In the genomic region with DNA sequence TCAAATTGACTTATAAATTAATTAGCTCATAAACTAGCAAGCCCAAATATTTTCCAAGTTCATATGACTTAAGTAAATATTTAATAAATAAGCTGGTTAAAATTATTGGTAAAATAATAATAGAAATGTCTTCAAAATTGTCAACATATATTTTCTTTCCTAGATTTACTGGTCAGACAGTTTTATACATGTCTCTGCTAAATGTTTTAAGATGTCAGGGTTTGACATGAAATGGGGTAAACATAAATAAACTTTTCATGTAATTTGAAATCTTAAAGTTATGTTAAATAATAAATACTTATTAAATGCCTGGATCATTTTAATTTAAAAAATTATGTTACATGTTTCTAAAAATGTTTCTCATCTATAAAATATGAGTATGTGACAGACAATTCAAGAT, we compare ENCODE assay signal across 23 cellular contexts. TPM values are rescaled to one million over a fixed set of nuclear protein-coding genes. Genes with fewer than 3 reads are reported as not detected.
DNase-seq lines count a peak whose midpoint lies in the region; ATAC-seq, FAIRE-seq and TF ChIP-seq lines count a peak whose summit lies in the region.
"Had no signal": no experiment of that assay in that cellular context is flagged by ENCODE, and none has a peak within 500 bp of the region (broad histone marks: within the 10 kb centered on the region; RNA-seq: fewer than 3 reads in every experiment).

No MANE protein-coding gene starts in this region.

- H3K9me3 ChIP-seq in MM.1S (replicated peaks; ENCODE audit: insufficient read depth, low read length) (no peaks in the 10 kb centered on the region), pancreas (no peaks in the 10 kb centered on the region)

- H3K4me1 Mint-ChIP-seq in HFFc6 (ENCODE audit: low read depth), result no peaks in the 10 kb centered on the region
- H3K4me1 Mint-ChIP-seq: B cell had no signal

- H3K27ac Mint-ChIP-seq in HFFc6, result no peak overlapping the region
- H3K27ac Mint-ChIP-seq: B cell; CD8-positive, alpha-beta T cell; H9 had no signal

- H3K4me2 ChIP-seq in MM.1S (ENCODE audit: low read depth, low read length), result peak overlapping the region; percentile 13; the same call in 1 of the 2 replicates
- H3K4me2 ChIP-seq: BLaER1 treated with 17β-estradiol and CSF1 and Interleukin-3, amounts not matched to agents 10 nM and 100 nM had no signal

- no peaks in the 10 kb centered on the region for H3K36me3 Mint-ChIP-seq in HFFc6 (ENCODE audit: low read depth)

- no peaks in the 10 kb centered on the region for H3K9me3 Mint-ChIP-seq in HFFc6

- no peak overlapping the region for H3K4me3 Mint-ChIP-seq in HFFc6
- H3K4me3 Mint-ChIP-seq: B cell; CD8-positive, alpha-beta T cell; H9 had no signal

- peaks cover 8% of the 10 kb centered on the region; the same call in 1 of the 2 replicates for H3F3A ChIP-seq in MM.1S (ENCODE audit: insufficient read depth, low read length)

- no peak overlapping the region for H2AFZ ChIP-seq in MM.1S (ENCODE audit: low read length)

- H3K36me3 ChIP-seq in MM.1S (replicated peaks; ENCODE audit: insufficient read depth, low read length), result no peaks in the 10 kb centered on the region
- no peaks in the 10 kb centered on the region for H3K36me3 ChIP-seq in pancreas

- peak; percentile 3 for FAIRE-seq in G401.6 (lab: Jason Lieb, UNC)
- FAIRE-seq in endometrium (lab: Jason Lieb, UNC), result peak; percentile 43
- peak; percentile 70 for FAIRE-seq in pancreas (lab: Jason Lieb, UNC)
- FAIRE-seq: GM12892, GM18507, H1, HTR-8/SVneo, K562 had no signal

- TF ChIP-seq CTCF in MM.1S (IDR thresholded peaks at IDR 0.05; ENCODE audit: low read length), result no peak
- TF ChIP-seq CTCF in pancreas (IDR thresholded peaks at IDR 0.05), result no peak
- TF ChIP-seq CTCF in HFFc6 (IDR thresholded peaks at IDR 0.05), result no peak

- H3K9ac ChIP-seq in MM.1S (ENCODE audit: low read length), result no peak overlapping the region
- H3K9ac ChIP-seq: BLaER1 treated with 17β-estradiol and CSF1 and Interleukin-3, amounts not matched to agents 10 nM and 100 nM had no signal

- H3K9me2 ChIP-seq in MM.1S (replicated peaks; ENCODE audit: insufficient read depth, low read length), result no peaks in the 10 kb centered on the region

- intact Hi-C loops in pancreas (cut with DNase I), result no loop called here

- no peaks in the 10 kb centered on the region for H4K20me1 ChIP-seq in MM.1S (ENCODE audit: insufficient read depth, low read length)
- H4K20me1 ChIP-seq: BLaER1 treated with 17β-estradiol and CSF1 and Interleukin-3, amounts not matched to agents 10 nM and 100 nM had no signal

- H3K27ac ChIP-seq in MM.1S (ENCODE audit: low read length) (no peak overlapping the region), pancreas (no peak overlapping the region)
- H3K27ac ChIP-seq: BLaER1 treated with 17β-estradiol and CSF1 and Interleukin-3, amounts not matched to agents 10 nM and 100 nM had no signal

- H3K27me3 ChIP-seq in MM.1S (replicated peaks; ENCODE audit: insufficient read depth, low read length) (no peaks in the 10 kb centered on the region), pancreas (no peaks in the 10 kb centered on the region)
- H3K27me3 ChIP-seq: BLaER1 treated with 17β-estradiol and CSF1 and Interleukin-3, amounts not matched to agents 10 nM and 100 nM had no signal

- H3K79me2 ChIP-seq in MM.1S (ENCODE audit: low read length), result no peaks in the 10 kb centered on the region

- H3K4me1 ChIP-seq in MM.1S (ENCODE audit: low read length) (peaks cover 17% of the 10 kb centered on the region), pancreas (peaks cover 0 to 3% (median under 1%) of the 10 kb centered on the region in 3 donors)
- H3K4me1 ChIP-seq: BLaER1 treated with 17β-estradiol and CSF1 and Interleukin-3, amounts not matched to agents 10 nM and 100 nM had no signal

- H3K4me3 ChIP-seq in MM.1S (ENCODE audit: low read length) (no peak overlapping the region), pancreas (no peak overlapping the region)
- H3K4me3 ChIP-seq: BLaER1 treated with 17β-estradiol and CSF1 and Interleukin-3, amounts not matched to agents 10 nM and 100 nM; K562 had no signal

- ATAC-seq in pancreas, result no peak
- ATAC-seq: CD8-positive, alpha-beta T cell; K562 had no signal

- DNase-seq in MM.1S, result no peak
- DNase-seq in pancreas, result no peak
- no peak for DNase-seq in DMS53 (lab: John Stamatoyannopoulos, UW)
- DNase-seq in NCI-H748 treated with DMSO at 0.1 percent for 48 hours (lab: John Stamatoyannopoulos, UW), result no peak
- no peak for DNase-seq in stimulated activated CD4-positive, alpha-beta T cell treated with anti-CD3 and anti-CD28 coated beads, Interleukin-12 subunit alpha, Interleukin-12 subunit beta, amount 100 ng/mL, for 4 hours
- DNase-seq in HFFc6, result no peak
- DNase-seq: 8988T; Calu3; CD8-positive, alpha-beta T cell; DND-41; EL; GDM1; H9; IMR-90 had no signal

- peaks cover 7% of the 10 kb centered on the region for H3K27me3 Mint-ChIP-seq in HFFc6 (ENCODE audit: insufficient read depth)

RNA-seq across cellular contexts. Expression of a gene that starts 18.3 kb away (rescaled TPM):
- under 1 TPM in 4 of 6 donors, not detected in 2; 0.06 to 0.43 (median 0.13) TPM for total RNA-seq in pancreas
- under 1 TPM; 0.15 to 0.31 TPM for polyA plus RNA-seq in pancreas
- total RNA-seq in HFFc6 (2021; fragmentation: NEBNext Ultra II Directional; extraction: Animal tissue kit (Norgen Biotek cat#: 25700)), result not detected
- total RNA-seq: B cell, Calu3, H1, H9, IMR-90, K562 had no signal
- polyA plus RNA-seq: H1, IMR-90, K562 had no signal
